In genomic region chr15:85404922-85405293, GRCh38 we compare ENCODE assay signal across 10 cellular contexts. TPM values are rescaled to one million over a fixed set of nuclear protein-coding genes. Genes with fewer than 3 reads are reported as not detected.
DNase-seq lines count a peak whose midpoint lies in the region; ATAC-seq, FAIRE-seq and TF ChIP-seq lines count a peak whose summit lies in the region.
"Had no signal": no experiment of that assay in that cellular context is flagged by ENCODE, and none has a peak within 500 bp of the region (broad histone marks: within the 10 kb centered on the region; RNA-seq: fewer than 3 reads in every experiment).

No MANE protein-coding gene starts in this region.

- H3K27ac Mint-ChIP-seq in activated naive CD4-positive, alpha-beta T cell treated with anti-CD3 and anti-CD28 coated beads, Interleukin-2, amount 50 U/mL, for 24 hours = peak overlapping the region; percentile 98
- peak overlapping the region; percentile 42 for H3K27ac Mint-ChIP-seq in WTC11

- peak overlapping the region; percentile 66 for H3K4me3 Mint-ChIP-seq in activated naive CD4-positive, alpha-beta T cell treated with anti-CD3 and anti-CD28 coated beads, Interleukin-2, amount 50 U/mL, for 24 hours
- H3K4me3 Mint-ChIP-seq in WTC11 = no peak overlapping the region

- no peaks in the 10 kb centered on the region for H3K27me3 Mint-ChIP-seq in activated naive CD4-positive, alpha-beta T cell treated with anti-CD3 and anti-CD28 coated beads, Interleukin-2, amount 50 U/mL, for 24 hours
- no peaks in the 10 kb centered on the region for H3K27me3 Mint-ChIP-seq in WTC11 (ENCODE audit: low read depth)

- H2AFZ ChIP-seq in HepG2 (ENCODE audit: low read length) = no peak overlapping the region

- H3K36me3 ChIP-seq in stomach (no peaks in the 10 kb centered on the region), HepG2 (replicated peaks in 1 of 2; ENCODE audit: control insufficient read depth in 1 of 2, insufficient read depth in 2 of 2, low read length in 2 of 2) (no peaks in the 10 kb centered on the region)

- no peak overlapping the region for H3K4me2 ChIP-seq in HepG2 (ENCODE audit: low read depth, low read length)

- no peaks in the 10 kb centered on the region for H3K27me3 ChIP-seq in stomach
- H3K27me3 ChIP-seq in HepG2 (ENCODE audit: control insufficient read depth in 1 of 2, insufficient read depth in 2 of 2, low read length in 2 of 2) = no peaks in the 10 kb centered on the region

- peaks cover 2% of the 10 kb centered on the region for H3K36me3 Mint-ChIP-seq in activated naive CD4-positive, alpha-beta T cell treated with anti-CD3 and anti-CD28 coated beads, Interleukin-2, amount 50 U/mL, for 24 hours
- no peaks in the 10 kb centered on the region for H3K36me3 Mint-ChIP-seq in WTC11

- H3K79me2 ChIP-seq in HepG2 (ENCODE audit: insufficient read depth, low read length) = peaks cover 76% of the 10 kb centered on the region

- TF ChIP-seq CTCF in WTC11 (IDR thresholded peaks at IDR 0.05) (no peak), stomach (IDR thresholded peaks at IDR 0.05) (no peak), HepG2 (CRISPR knock-in tag; IDR thresholded peaks at IDR 0.05) (no peak)

- TF ChIP-seq RAD21 in HepG2 (CRISPR knock-in tag; IDR thresholded peaks at IDR 0.05) = no peak

- FAIRE-seq in HepG2 (lab: Jason Lieb, UNC) = no peak
- FAIRE-seq: H54 had no signal

- intact Hi-C loops in stomach (cut with DNase I; ENCODE audit: low total_unique reads) = no loop called here
- intact Hi-C loops in HepG2 (cut with micrococcal nuclease; ENCODE audit: unreplicated experiment) = no loop called here

- in situ Hi-C loops in HepG2 (cut with HindIII; ENCODE audit: extremely low pct_ligation_motif_present, low pct_unique_long_range_greater_than_20kb) = no loop called here

- TF ChIP-seq POLR2A in stomach (IDR thresholded peaks at IDR 0.05) (no peak), HepG2 (IDR thresholded peaks at IDR 0.05; ENCODE audit: insufficient read depth in 1 of 2, low read depth in 2 of 2, low read length in 2 of 2) (no peak)

- TF ChIP-seq EP300 in stomach (IDR thresholded peaks at IDR 0.05) = no peak
- TF ChIP-seq EP300 in HepG2 (IDR thresholded peaks at IDR 0.05; ENCODE audit: low read depth in 2 of 2, low read length in 2 of 2) = no peak
- TF ChIP-seq EP300 in HepG2 (CRISPR knock-in tag; IDR thresholded peaks at IDR 0.05; ENCODE audit: borderline replicate concordance) = no peak

- H3K9ac ChIP-seq in HepG2 (ENCODE audit: insufficient read depth, low read depth, low read length) = no peak overlapping the region

- H3K4me1 ChIP-seq in stomach = peaks cover 30 to 88% (median 55%) of the 10 kb centered on the region in 4 donors
- peaks cover 24% of the 10 kb centered on the region for H3K4me1 ChIP-seq in HepG2 (ENCODE audit: insufficient read depth, low read length)

- WGBS in stomach, 5 donors = 4 to 33% (median 21%) methylated on average over 2 of the region's 2 CpGs
- 62% methylated on average over 2 of the region's 2 CpGs for WGBS in HepG2 (ENCODE audit: low lambda C conversion rate)

- POLR2A ChIA-PET in WTC11 (lab: Charles Lee) (no interaction called here), HepG2 (lab: Yijun Ruan, JAX) (interaction anchor here (1.3 to 2.0 kb wide), 2 partner anchors 11 to 25 kb away, joined by 3 to 5 read pairs; partner anchors contain the start of gene AKAP13)

- no peak; the same call in 1 of the 2 replicates for ATAC-seq in WTC11
- ATAC-seq in HepG2 = no peak

- CTCF ChIA-PET in WTC11 (lab: Charles Lee) = interaction anchor here (1.5 kb wide), 1 partner anchor 74 kb away, joined by 6 read pairs; no protein-coding TSS in a partner anchor
- CTCF ChIA-PET in HepG2 (lab: Yijun Ruan, JAX; ENCODE audit: low intra/inter-chr PET ratio, low total read pairs) = no interaction called here

- DNase-seq in activated naive CD4-positive, alpha-beta T cell treated with anti-CD3 and anti-CD28 coated beads, Interleukin-2, amount 50 U/mL, for 16 hours = no peak
- DNase-seq in WTC11 (ENCODE audit: low spot score) (no peak), foreskin melanocyte (peak; percentile 47), stomach (no peak), HepG2 (ENCODE audit: low spot score) (no peak), NCI-H345 (lab: John Stamatoyannopoulos, UW) (no peak), CD1c-positive myeloid dendritic cell (ENCODE audit: extremely low spot score) (no peak)
- DNase-seq: activated CD4-positive, alpha-beta T cell treated with anti-CD3 and anti-CD28 coated beads, Interleukin-2, amount 50 U/mL, for 1 hour had no signal

- no peak overlapping the region for H3K4me3 ChIP-seq in stomach
- no peak overlapping the region for H3K4me3 ChIP-seq in HepG2 (replicated peaks in 1 of 3; ENCODE audit: insufficient read depth in 1 of 3, low read depth in 2 of 3, low read length in 3 of 3)

- H3K4me1 Mint-ChIP-seq in activated naive CD4-positive, alpha-beta T cell treated with anti-CD3 and anti-CD28 coated beads, Interleukin-2, amount 50 U/mL, for 24 hours = peaks cover 80% of the 10 kb centered on the region
- peaks cover 48% of the 10 kb centered on the region for H3K4me1 Mint-ChIP-seq in WTC11

- H3K9me3 Mint-ChIP-seq in activated naive CD4-positive, alpha-beta T cell treated with anti-CD3 and anti-CD28 coated beads, Interleukin-2, amount 50 U/mL, for 24 hours = peaks cover 5% of the 10 kb centered on the region
- peaks cover 3% of the 10 kb centered on the region; the same call in 1 of the 2 replicates for H3K9me3 Mint-ChIP-seq in WTC11

- peak overlapping the region in 3 of 5 donors; percentile 15 to 50 (median 41) for H3K27ac ChIP-seq in stomach
- H3K27ac ChIP-seq in HepG2 (ENCODE audit: extremely low read length, insufficient read depth, low read length) = no peak overlapping the region

- H4K20me1 ChIP-seq in HepG2 (ENCODE audit: insufficient read depth, low read length) = no peaks in the 10 kb centered on the region

- no TSS peak for BruUV-seq in HepG2 (replicated peaks; lab: Mats Ljungman, UMichigan)

- no peaks in the 10 kb centered on the region for H3K9me3 ChIP-seq in stomach
- H3K9me3 ChIP-seq in HepG2 (ENCODE audit: low read length) = no peaks in the 10 kb centered on the region

TF ChIP-seq in WTC11, 78 proteins besides CTCF, POLR2A, EP300 and RAD21 (continues in another document):
- TF ChIP-seq MLX (CRISPR knock-in tag; IDR thresholded peaks at IDR 0.05) (no peak), ATF3 (CRISPR knock-in tag; conservative IDR thresholded peaks at IDR 0.05) (no peak), SP1 (CRISPR knock-in tag; conservative IDR thresholded peaks at IDR 0.05) (no peak), RORB (CRISPR knock-in tag; IDR thresholded peaks at IDR 0.05) (no peak), IRF2 (CRISPR knock-in tag; IDR thresholded peaks at IDR 0.05; ENCODE audit: borderline replicate concordance, low read depth) (no peak)

TF ChIP-seq in HepG2, 621 proteins besides CTCF, POLR2A, EP300 and RAD21 (continues in another document):
- TF ChIP-seq LCORL (IDR thresholded peaks at IDR 0.05) (no peak), LCORL (CRISPR knock-in tag; IDR thresholded peaks at IDR 0.05) (no peak), THAP8 (CRISPR knock-in tag; IDR thresholded peaks at IDR 0.05; ENCODE audit: borderline replicate concordance) (no peak), ZNF468 (CRISPR knock-in tag; IDR thresholded peaks at IDR 0.05) (no peak), U2AF1 (optimal IDR thresholded peaks at IDR 0.05; ENCODE audit: low read depth, low read length) (no peak)

RNA-seq across cellular contexts. Expression of gene AKAP13, which starts 24.5 kb away (rescaled TPM):
- total RNA-seq in WTC11 (2021) = 48.3 to 50.3 TPM (median 48.9 TPM) in 3 replicates
- 100 to 1,000 TPM; 122 to 395 (median 207) TPM for total RNA-seq in stomach
- polyA plus RNA-seq in stomach = 10 to 100 TPM; 33.1 to 42.5 (median 42.5) TPM
- 27.1 and 30.8 TPM in 2 replicates for total RNA-seq in HepG2 (2016; rRNA removed; fragmentation: Illumina TruSeq; extraction: Trizol)
- total RNA-seq in HepG2 (2016; cell fraction: cytosol; rRNA removed; fragmentation: Illumina TruSeq; extraction: Trizol; ENCODE audit: low read depth) = 7.8 TPM in 2 replicates
- 23.2 and 26.6 TPM in 2 replicates for total RNA-seq in HepG2 (2016; cell fraction: insoluble cytoplasmic fraction; rRNA removed; fragmentation: Illumina TruSeq; extraction: Trizol)
- total RNA-seq in HepG2 (2016; cell fraction: membrane; rRNA removed; fragmentation: Illumina TruSeq; extraction: Trizol) = 5.6 and 6.2 TPM in 2 replicates
- 42.6 and 50.0 TPM in 2 replicates for total RNA-seq in HepG2 (2016; cell fraction: nucleus; rRNA removed; fragmentation: Illumina TruSeq; extraction: Trizol)
- polyA plus RNA-seq in HepG2 (2011; rRNA removed) = 6.7 and 8.9 TPM in 2 replicates
- polyA plus RNA-seq in HepG2 (2011; cell fraction: cytosol; rRNA removed) = 3.2 and 4.7 TPM in 2 replicates
- 21.9 and 22.5 TPM in 2 replicates for polyA plus RNA-seq in HepG2 (2011; cell fraction: nucleus; rRNA removed)
- 9.2 and 10.1 TPM in 2 replicates for polyA plus RNA-seq in HepG2 (2012)
- polyA plus RNA-seq in HepG2 (2016; cell fraction: cytosol; fragmentation: Illumina TruSeq; extraction: Trizol; ENCODE audit: low read depth) = 0.60 and 0.94 TPM in 2 replicates
- polyA plus RNA-seq in HepG2 (2016; cell fraction: insoluble cytoplasmic fraction; fragmentation: Illumina TruSeq; extraction: Trizol; ENCODE audit: low read depth) = 9.5 and 10.5 TPM in 2 replicates
- 1.3 and 1.5 TPM in 2 replicates for polyA plus RNA-seq in HepG2 (2016; cell fraction: membrane; fragmentation: Illumina TruSeq; extraction: Trizol; ENCODE audit: low read depth)
- polyA plus RNA-seq in HepG2 (2016; cell fraction: nucleus; fragmentation: Illumina TruSeq; extraction: Trizol; ENCODE audit: insufficient read depth, low read depth) = 18.4 and 20.2 TPM in 2 replicates
- polyA minus RNA-seq in HepG2 (2011; rRNA and poly(A)+ RNA removed; ENCODE audit: low replicate concordance) = 33.6 and 122 TPM in 2 replicates
- polyA minus RNA-seq in HepG2 (2011; cell fraction: cytosol; rRNA and poly(A)+ RNA removed) = 15.6 and 26.8 TPM in 2 replicates
- polyA minus RNA-seq in HepG2 (2011; cell fraction: nucleus; rRNA and poly(A)+ RNA removed) = 96.2 and 112 TPM in 2 replicates
